15 cellular contexts compared by ENCODE assay signal in the genomic region with DNA sequence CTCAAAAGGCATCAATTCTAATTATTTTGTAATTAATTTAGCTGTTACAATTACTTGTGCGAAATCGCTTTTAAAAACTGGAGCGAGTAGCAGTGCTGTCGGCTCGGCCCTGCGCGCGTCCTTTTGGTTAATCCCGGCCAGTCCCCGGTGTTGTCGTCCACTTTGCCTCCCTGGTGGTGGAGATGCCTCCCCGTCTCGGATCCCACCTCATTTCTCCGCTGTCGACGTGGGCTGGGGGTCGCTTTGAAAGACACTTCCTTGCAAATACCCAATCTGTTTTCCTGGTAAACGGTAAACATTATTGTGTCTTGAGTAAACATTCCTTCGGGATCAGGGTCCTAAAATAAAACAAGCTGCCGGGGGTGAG. TPM values are rescaled to one million over a fixed set of nuclear protein-coding genes. Genes with fewer than 3 reads are reported as not detected.
DNase-seq lines count a peak whose midpoint lies in the region; ATAC-seq and TF ChIP-seq lines count a peak whose summit lies in the region.
"Had no signal": no experiment of that assay in that cellular context is flagged by ENCODE, and none has a peak within 500 bp of the region (broad histone marks: within the 10 kb centered on the region; RNA-seq: fewer than 3 reads in every experiment).

No MANE protein-coding gene starts in this region.

- peak overlapping the region in 1 of 2 donors; percentile 0 for H3K27ac Mint-ChIP-seq in natural killer cell
- H3K27ac Mint-ChIP-seq in natural killer cell treated with Interleukin-12 subunit alpha and Interleukin-12 subunit beta and Interleukin-15 and Interleukin-18, amount 100 ng/mL, for 72 hours, result no peak overlapping the region

- H3K4me1 ChIP-seq in iPS-20b (ENCODE audit: insufficient read depth, low read length), result peaks cover 19% of the 10 kb centered on the region; the same call in 1 of the 2 replicates
- H3K4me1 ChIP-seq: BLaER1, foreskin keratinocyte, SJCRH30 had no signal

- TF ChIP-seq CTCF in natural killer cell (IDR thresholded peaks at IDR 0.05), result no peak
- no peak for TF ChIP-seq CTCF in WERI-Rb-1 (IDR thresholded peaks at IDR 0.05; ENCODE audit: low read depth, low read length)

- H3K9me3 ChIP-seq in WERI-Rb-1 (ENCODE audit: severe bottlenecking) (no peaks in the 10 kb centered on the region), iPS-20b (ENCODE audit: insufficient read depth, low read depth, low read length) (no peaks in the 10 kb centered on the region)
- H3K9me3 ChIP-seq: right atrium auricular region, SJCRH30 had no signal

- peak overlapping the region; percentile 3; the same call in 1 of the 2 replicates for H3K4me3 ChIP-seq in WERI-Rb-1 (ENCODE audit: low read depth, low read length)
- peak overlapping the region; percentile 90 for H3K4me3 ChIP-seq in iPS-20b (ENCODE audit: low read length)
- H3K4me3 ChIP-seq: BLaER1, right atrium auricular region, SJCRH30 had no signal

- H3K27me3 Mint-ChIP-seq in natural killer cell (ENCODE audit: low read depth in 2 of 2), result peaks cover 70 to 72% of the 10 kb centered on the region in 2 donors
- peaks cover 45 to 59% of the 10 kb centered on the region in 2 donors for H3K27me3 Mint-ChIP-seq in natural killer cell treated with Interleukin-12 subunit alpha and Interleukin-12 subunit beta and Interleukin-15 and Interleukin-18, amount 100 ng/mL, for 72 hours

- no peaks in the 10 kb centered on the region for H3K36me3 ChIP-seq in WERI-Rb-1
- no peaks in the 10 kb centered on the region for H3K36me3 ChIP-seq in iPS-20b (ENCODE audit: insufficient read depth, low read depth, low read length)
- H3K36me3 ChIP-seq: BLaER1, right atrium auricular region, SJCRH30 had no signal

- intact Hi-C loops in natural killer cell (cut with micrococcal nuclease), result no loop called here

- peaks cover 62% of the 10 kb centered on the region for H3K27me3 ChIP-seq in WERI-Rb-1 (ENCODE audit: insufficient read depth, low read depth, severe bottlenecking)
- peaks cover 100% of the 10 kb centered on the region for H3K27me3 ChIP-seq in iPS-20b (ENCODE audit: insufficient read depth, low read length)
- H3K27me3 ChIP-seq: SJCRH30 had no signal

- H3K9me3 Mint-ChIP-seq in natural killer cell, result peaks cover 0 to 3% of the 10 kb centered on the region in 2 donors
- peaks cover 6% of the 10 kb centered on the region for H3K9me3 Mint-ChIP-seq in natural killer cell treated with Interleukin-12 subunit alpha and Interleukin-12 subunit beta and Interleukin-15 and Interleukin-18, amount 100 ng/mL, for 72 hours

- H3K9ac ChIP-seq in iPS-20b (ENCODE audit: low read depth, low read length), result peak overlapping the region; percentile 15; the same call in 1 of the 2 replicates
- H3K9ac ChIP-seq: BLaER1 had no signal

- H3K4me3 Mint-ChIP-seq in natural killer cell, result peak overlapping the region; percentile 50
- no peak overlapping the region for H3K4me3 Mint-ChIP-seq in natural killer cell treated with Interleukin-12 subunit alpha and Interleukin-12 subunit beta and Interleukin-15 and Interleukin-18, amount 100 ng/mL, for 72 hours

- no peak for DNase-seq in natural killer cell
- DNase-seq in natural killer cell treated with Interleukin-12 subunit alpha and Interleukin-12 subunit beta and Interleukin-15 and Interleukin-18, amount 100 ng/mL, for 72 hours (ENCODE audit: low spot score), result no peak
- no peak for DNase-seq in WERI-Rb-1
- no peak for DNase-seq in ACHN
- no peak for DNase-seq in NCI-H2081 treated with DMSO at 0.1 percent for 48 hours (lab: John Stamatoyannopoulos, UW)
- DNase-seq: activated T-cell treated with anti-CD3 and anti-CD28 coated beads for 4 hours; effector CD4-positive, alpha-beta T cell; foreskin keratinocyte; SJCRH30; stimulated activated CD4-positive, alpha-beta T cell treated with anti-CD3 and anti-CD28 coated beads, Interleukin-4, amount 100 ng/mL, for 24 hours had no signal

- in situ Hi-C loops in ACHN (cut with HindIII; ENCODE audit: low pct_ligation_motif_present, low pct_unique_long_range_greater_than_20kb, low sequenced_read_pairs), result no loop called here

- H3K27ac ChIP-seq in WERI-Rb-1 (no peak overlapping the region), iPS-20b (ENCODE audit: low read length) (no peak overlapping the region)
- H3K27ac ChIP-seq: BLaER1, foreskin keratinocyte, right atrium auricular region, SJCRH30 had no signal

- peaks cover 27 to 36% of the 10 kb centered on the region in 2 donors for H3K4me1 Mint-ChIP-seq in natural killer cell
- peaks cover 25 to 26% of the 10 kb centered on the region in 2 donors for H3K4me1 Mint-ChIP-seq in natural killer cell treated with Interleukin-12 subunit alpha and Interleukin-12 subunit beta and Interleukin-15 and Interleukin-18, amount 100 ng/mL, for 72 hours (ENCODE audit: low read depth in 2 of 2)

- peaks cover 22% of the 10 kb centered on the region for H3K36me3 Mint-ChIP-seq in natural killer cell
- H3K36me3 Mint-ChIP-seq in natural killer cell treated with Interleukin-12 subunit alpha and Interleukin-12 subunit beta and Interleukin-15 and Interleukin-18, amount 100 ng/mL, for 72 hours, result peaks cover 14% of the 10 kb centered on the region

- ATAC-seq in natural killer cell (no peak), GM21423 (IDR thresholded peaks at IDR 0.05; ENCODE audit: unreplicated experiment) (no peak)
- ATAC-seq in natural killer cell treated with Interleukin-12 subunit alpha and Interleukin-12 subunit beta and Interleukin-15 and Interleukin-18, amount 100 ng/mL, for 72 hours, result no peak
- ATAC-seq: foreskin keratinocyte had no signal

RNA-seq across cellular contexts. Expression of a gene that starts 3.7 kb away (rescaled TPM):
- total RNA-seq in natural killer cell, result not detected
- not detected for total RNA-seq in natural killer cell treated with Interleukin-12 subunit alpha and Interleukin-12 subunit beta and Interleukin-15 and Interleukin-18, amount 100 ng/mL, for 72 hours
- total RNA-seq: foreskin keratinocyte, MCF 10A had no signal

RNA-seq across cellular contexts. Expression of a gene that starts 41.3 kb away (rescaled TPM):
- 10 to 100 TPM; 21.3 to 28.0 (median 23.4) TPM for total RNA-seq in natural killer cell
- total RNA-seq in natural killer cell treated with Interleukin-12 subunit alpha and Interleukin-12 subunit beta and Interleukin-15 and Interleukin-18, amount 100 ng/mL, for 72 hours, result 10 to 100 TPM; 18.3 to 21.3 TPM
